In genomic region chr15:53746101-53746500, GRCh38 we compare ENCODE assay signal across 15 cellular contexts. TPM values are rescaled to one million over a fixed set of nuclear protein-coding genes. Genes with fewer than 3 reads are reported as not detected.
DNase-seq lines count a peak whose midpoint lies in the region; ATAC-seq and TF ChIP-seq lines count a peak whose summit lies in the region.
"Had no signal": no experiment of that assay in that cellular context is flagged by ENCODE, and none has a peak within 500 bp of the region (broad histone marks: within the 10 kb centered on the region; RNA-seq: fewer than 3 reads in every experiment).

No MANE protein-coding gene starts in this region.

- no peak for TF ChIP-seq CTCF in adrenal gland (IDR thresholded peaks at IDR 0.05)

- in situ Hi-C loops in Caki2 (cut with HindIII; ENCODE audit: low pct_unique_long_range_greater_than_20kb, low sequenced_read_pairs), result no loop called here

- H3K27me3 ChIP-seq in adrenal gland, result no peaks in the 10 kb centered on the region

- H3K4me1 ChIP-seq in adrenal gland (replicated peaks in 1 of 2), result no peaks in the 10 kb centered on the region

- ATAC-seq in GM18519 (IDR thresholded peaks at IDR 0.05; ENCODE audit: low FRiP score, unreplicated experiment), result no peak
- ATAC-seq: T-helper 17 cell had no signal

- H3K9me3 ChIP-seq in adrenal gland (replicated peaks in 1 of 3), result no peaks in the 10 kb centered on the region

- H3K27ac ChIP-seq in epithelial cell of prostate (no peak overlapping the region), adrenal gland (no peak overlapping the region)

- H3K36me3 ChIP-seq in adrenal gland (replicated peaks in 1 of 2), result no peaks in the 10 kb centered on the region

- no peak for TF ChIP-seq POLR2A in adrenal gland (IDR thresholded peaks at IDR 0.05)

- DNase-seq in Caki2 (ENCODE audit: low read depth) (peak; percentile 62), HT1080 (ENCODE audit: low read depth) (peak; percentile 6), NCI-H526 treated with DMSO at 0.1 percent for 48 hours (lab: John Stamatoyannopoulos, UW) (peak; percentile 69), epithelial cell of prostate (ENCODE audit: low read depth, low spot score) (peak; percentile 5), adrenal gland (no peak), retina (no peak)
- DNase-seq in stimulated activated CD4-positive, alpha-beta T cell treated with anti-CD3 and anti-CD28 coated beads, Interleukin-15, amount 100 ng/mL, for 24 hours, result no peak
- DNase-seq: C1 segment of cervical spinal cord, HCEC 1CT, NCI-H1930, NCI-H2227 treated with DMSO at 0.1 percent for 48 hours, SIG-M5, T-helper 17 cell had no signal

- WGBS in adrenal gland, 4 donors, result 85 to 88% (median 88%) methylated on average over 3 of the region's 3 CpGs

- H3K4me3 ChIP-seq in adrenal gland, result no peak overlapping the region

- intact Hi-C loops in adrenal gland (cut with DNase I), result no loop called here

RNA-seq across cellular contexts. Expression of gene WDR72, which starts 13.4 kb away (rescaled TPM):
- 5.0 and 6.1 TPM in 2 replicates for total RNA-seq in Caki2 (2014; rRNA removed; shearing (Covaris generic); ENCODE audit: low replicate concordance)
- total RNA-seq in HT1080 (2014; rRNA removed; shearing (Covaris generic)), result 0.18 and 0.23 TPM in 2 replicates
- polyA plus RNA-seq in HT1080 (2015; cell fraction: cytosol; rRNA removed), result 0.47 and 0.57 TPM in 2 replicates
- 0.44 and 0.50 TPM in 2 replicates for polyA plus RNA-seq in HT1080 (2015; cell fraction: nucleus; rRNA removed)
- total RNA-seq in adrenal gland, result under 1 TPM in 2 of 8 donors, not detected in 6; 0.13 to 0.35 TPM
- polyA plus RNA-seq in adrenal gland, result under 1 TPM in 1 of 3 donors, not detected in 2; 0.11 TPM
- total RNA-seq: LHCN-M2, T-helper 17 cell had no signal

Comparison
In these comparisons a context has a peak if more than half of its experiments do, and no peak if none do; other contexts are left out.
1. DNase-seq: peak in Caki2 (single experiment), HT1080 (single experiment), NCI-H526 treated with DMSO at 0.1 percent for 48 hours (single experiment) and epithelial cell of prostate (single experiment); none in adrenal gland (0 of 7), stimulated activated CD4-positive, alpha-beta T cell treated with anti-CD3 and anti-CD28 coated beads, Interleukin-15, amount 100 ng/mL, for 24 hours (single experiment) and retina (single experiment).